16 cellular contexts compared by ENCODE assay signal in genomic region chr5:160462167-160462566, GRCh38. TPM values are rescaled to one million over a fixed set of nuclear protein-coding genes. Genes with fewer than 3 reads are reported as not detected.
DNase-seq lines count a peak whose midpoint lies in the region; ATAC-seq and TF ChIP-seq lines count a peak whose summit lies in the region.
"Had no signal": no experiment of that assay in that cellular context is flagged by ENCODE, and none has a peak within 500 bp of the region (broad histone marks: within the 10 kb centered on the region; RNA-seq: fewer than 3 reads in every experiment).

No MANE protein-coding gene starts in this region.

- H3K4me1 ChIP-seq in Caco-2: peaks cover 41% of the 10 kb centered on the region
- H3K4me1 ChIP-seq: uterus had no signal

- H3K9me3 ChIP-seq in Caco-2: no peaks in the 10 kb centered on the region
- H3K9me3 ChIP-seq: right atrium auricular region, uterus had no signal

- ATAC-seq in GM18907 (IDR thresholded peaks at IDR 0.05; ENCODE audit: unreplicated experiment) (peak; percentile 61), HG02678 (IDR thresholded peaks at IDR 0.05; ENCODE audit: unreplicated experiment) (peak; percentile 38), WTC11 (no peak)

- CTCF ChIA-PET in Caco-2 (lab: Charles Lee) (interaction anchor here (3.8 kb wide), 1 partner anchor 23 kb away, joined by 43 read pairs; no protein-coding TSS in a partner anchor), WTC11 (lab: Charles Lee) (no interaction called here)

- no peaks in the 10 kb centered on the region for H3K36me3 Mint-ChIP-seq in Caco-2 (ENCODE audit: insufficient read depth, unreplicated experiment)
- peaks cover 4% of the 10 kb centered on the region; the same call in 1 of the 2 replicates for H3K36me3 Mint-ChIP-seq in WTC11

- TF ChIP-seq CTCF in Caco-2 (IDR thresholded peaks at IDR 0.05; ENCODE audit: insufficient read depth in 1 of 2, low read depth in 1 of 2, low read length in 1 of 2, severe bottlenecking in 1 of 2, unreplicated experiment in 1 of 2): no peak
- TF ChIP-seq CTCF in WTC11 (IDR thresholded peaks at IDR 0.05): no peak

- H3K4me1 Mint-ChIP-seq in Caco-2 (ENCODE audit: low read depth, unreplicated experiment) (peaks cover 31% of the 10 kb centered on the region), WTC11 (peaks cover 14% of the 10 kb centered on the region)

- no peak overlapping the region for H3K4me3 Mint-ChIP-seq in Caco-2 (ENCODE audit: unreplicated experiment)
- no peak overlapping the region for H3K4me3 Mint-ChIP-seq in WTC11
- H3K4me3 Mint-ChIP-seq: B cell, neural crest cell had no signal

- no peaks in the 10 kb centered on the region for H3K36me3 ChIP-seq in Caco-2 (ENCODE audit: control insufficient read depth, insufficient read depth, low read length)
- H3K36me3 ChIP-seq: right atrium auricular region, uterus had no signal

- H3K27me3 Mint-ChIP-seq in Caco-2 (ENCODE audit: insufficient read depth, unreplicated experiment) (no peaks in the 10 kb centered on the region), WTC11 (ENCODE audit: low read depth) (no peaks in the 10 kb centered on the region)
- H3K27me3 Mint-ChIP-seq: B cell had no signal

- intact Hi-C loops in Caco-2 (cut with micrococcal nuclease; ENCODE audit: unreplicated experiment): loop anchor here (10.0 kb wide), 1 partner anchor 443 kb away; no protein-coding TSS in a partner anchor

- no TSS peak for BruUV-seq in Caco-2 (replicated peaks; lab: Mats Ljungman, UMichigan)

- H3K9me3 Mint-ChIP-seq in Caco-2 (ENCODE audit: unreplicated experiment) (no peaks in the 10 kb centered on the region), WTC11 (peaks cover 21% of the 10 kb centered on the region)
- H3K9me3 Mint-ChIP-seq: neural crest cell had no signal

- no peak overlapping the region for H3K4me3 ChIP-seq in Caco-2 (ENCODE audit: low read depth, low read length)
- H3K4me3 ChIP-seq: coronary artery, lung, right atrium auricular region, SK-N-MC, uterus had no signal

- POLR2A ChIA-PET in Caco-2 (lab: Charles Lee) (no interaction called here), WTC11 (lab: Charles Lee) (no interaction called here)

- DNase-seq in Caco-2 (no peak), NCI-H2029 (lab: John Stamatoyannopoulos, UW) (peak; percentile 20), GDM1 (lab: John Stamatoyannopoulos, UW) (no peak), WTC11 (ENCODE audit: low spot score) (no peak), OCI-M2 (lab: John Stamatoyannopoulos, UW; ENCODE audit: unreplicated experiment) (no peak)
- DNase-seq in activated naive CD4-positive, alpha-beta T cell (lab: John Stamatoyannopoulos, UW): no peak
- DNase-seq: NCI-H2227 treated with DMSO at 0.1 percent for 48 hours, uterus had no signal

- H3K27ac Mint-ChIP-seq in Caco-2 (ENCODE audit: unreplicated experiment): peak overlapping the region; percentile 12
- H3K27ac Mint-ChIP-seq in WTC11: no peak overlapping the region
- H3K27ac Mint-ChIP-seq: B cell had no signal

- H3K27me3 ChIP-seq in Caco-2 (replicated peaks; ENCODE audit: control insufficient read depth, insufficient read depth, low read length): no peaks in the 10 kb centered on the region
- H3K27me3 ChIP-seq: right atrium auricular region, uterus had no signal

TF ChIP-seq in WTC11, 78 proteins besides CTCF, POLR2A, EP300 and RAD21:
- TF ChIP-seq, protein P1, sequence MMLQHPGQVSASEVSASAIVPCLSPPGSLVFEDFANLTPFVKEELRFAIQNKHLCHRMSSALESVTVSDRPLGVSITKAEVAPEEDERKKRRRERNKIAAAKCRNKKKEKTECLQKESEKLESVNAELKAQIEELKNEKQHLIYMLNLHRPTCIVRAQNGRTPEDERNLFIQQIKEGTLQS (CRISPR knock-in tag; conservative IDR thresholded peaks at IDR 0.05): no peak
- no peak for TF ChIP-seq ESRRA (CRISPR knock-in tag; IDR thresholded peaks at IDR 0.05; ENCODE audit: borderline replicate concordance)
- TF ChIP-seq E2F4 (CRISPR knock-in tag; IDR thresholded peaks at IDR 0.05; ENCODE audit: borderline replicate concordance, low read depth): no peak
- TF ChIP-seq, protein P2, sequence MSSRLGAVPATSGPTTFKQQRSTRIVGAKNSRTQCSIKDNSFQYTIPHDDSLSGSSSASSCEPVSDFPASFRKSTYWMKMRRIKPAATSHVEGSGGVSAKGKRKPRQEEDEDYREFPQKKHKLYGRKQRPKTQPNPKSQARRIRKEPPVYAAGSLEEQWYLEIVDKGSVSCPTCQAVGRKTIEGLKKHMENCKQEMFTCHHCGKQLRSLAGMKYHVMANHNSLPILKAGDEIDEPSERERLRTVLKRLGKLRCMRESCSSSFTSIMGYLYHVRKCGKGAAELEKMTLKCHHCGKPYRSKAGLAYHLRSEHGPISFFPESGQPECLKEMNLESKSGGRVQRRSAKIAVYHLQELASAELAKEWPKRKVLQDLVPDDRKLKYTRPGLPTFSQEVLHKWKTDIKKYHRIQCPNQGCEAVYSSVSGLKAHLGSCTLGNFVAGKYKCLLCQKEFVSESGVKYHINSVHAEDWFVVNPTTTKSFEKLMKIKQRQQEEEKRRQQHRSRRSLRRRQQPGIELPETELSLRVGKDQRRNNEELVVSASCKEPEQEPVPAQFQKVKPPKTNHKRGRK (CRISPR knock-in tag; IDR thresholded peaks at IDR 0.05; ENCODE audit: borderline replicate concordance): no peak
- no peak for TF ChIP-seq GRHL2 (CRISPR knock-in tag; IDR thresholded peaks at IDR 0.05; ENCODE audit: insufficient replicate concordance, severe bottlenecking)
- TF ChIP-seq JAZF1 (CRISPR knock-in tag; IDR thresholded peaks at IDR 0.05): no peak
- TF ChIP-seq ZMAT4 (CRISPR knock-in tag; IDR thresholded peaks at IDR 0.05): no peak
- TF ChIP-seq ATF1 (CRISPR knock-in tag; IDR thresholded peaks at IDR 0.05): no peak
- no peak for TF ChIP-seq ZNF138 (CRISPR knock-in tag; conservative IDR thresholded peaks at IDR 0.05)
- no peak for TF ChIP-seq ZNF219 (CRISPR knock-in tag; IDR thresholded peaks at IDR 0.05; ENCODE audit: borderline replicate concordance)
- no peak for TF ChIP-seq ARID4B (CRISPR knock-in tag; IDR thresholded peaks at IDR 0.05; ENCODE audit: borderline replicate concordance)
- no peak for TF ChIP-seq OVOL2 (CRISPR knock-in tag; IDR thresholded peaks at IDR 0.05; ENCODE audit: borderline replicate concordance)
- no peak for TF ChIP-seq FOXK1 (CRISPR knock-in tag; IDR thresholded peaks at IDR 0.05)
- TF ChIP-seq RELA (CRISPR knock-in tag; IDR thresholded peaks at IDR 0.05; ENCODE audit: borderline replicate concordance): no peak

RNA-seq across cellular contexts. Expression of gene PTTG1, which starts 40.5 kb away (rescaled TPM):
- total RNA-seq in Caco-2 (2022) (148 and 157 TPM in 2 replicates), WTC11 (2021) (239 to 273 TPM (median 270 TPM) in 3 replicates)

RNA-seq across cellular contexts. Expression of gene SLU7, which starts 43.3 kb away (rescaled TPM):
- total RNA-seq in Caco-2 (2022): 53.1 and 55.0 TPM in 2 replicates
- total RNA-seq in WTC11 (2021): 28.7 to 33.3 TPM (median 32.5 TPM) in 3 replicates
